1 cellular context compared by ENCODE assay signal in genomic region chr15:87031545-87032230, GRCh38.
TF ChIP-seq lines count a peak whose summit lies in the region.

No MANE protein-coding gene starts in this region.

TF ChIP-seq in H1, 55 proteins besides CTCF, POLR2A, EP300 and RAD21 (continued from another document):
- no peak for TF ChIP-seq RXRA (IDR thresholded peaks at IDR 0.05; ENCODE audit: insufficient read depth, low read depth, low read length)
- no peak for TF ChIP-seq POU5F1 (IDR thresholded peaks at IDR 0.05; ENCODE audit: low read depth, low read length)
- no peak for TF ChIP-seq SRF (IDR thresholded peaks at IDR 0.05; ENCODE audit: low read depth, low read length)
- TF ChIP-seq CEBPB (IDR thresholded peaks at IDR 0.05; ENCODE audit: low read depth, low read length) = no peak
- TF ChIP-seq ASH2L (IDR thresholded peaks at IDR 0.05; ENCODE audit: low read length) = no peak
- no peak for TF ChIP-seq SIRT6 (IDR thresholded peaks at IDR 0.05; ENCODE audit: low read length)
- no peak for TF ChIP-seq ZNF274 (IDR thresholded peaks at IDR 0.05; ENCODE audit: borderline replicate concordance, extremely low read depth, low read length)
- TF ChIP-seq BACH1 (IDR thresholded peaks at IDR 0.05; ENCODE audit: low read length) = no peak
- no peak for TF ChIP-seq MAX (IDR thresholded peaks at IDR 0.05)
